1 cellular context compared by ENCODE assay signal in the genomic region with DNA sequence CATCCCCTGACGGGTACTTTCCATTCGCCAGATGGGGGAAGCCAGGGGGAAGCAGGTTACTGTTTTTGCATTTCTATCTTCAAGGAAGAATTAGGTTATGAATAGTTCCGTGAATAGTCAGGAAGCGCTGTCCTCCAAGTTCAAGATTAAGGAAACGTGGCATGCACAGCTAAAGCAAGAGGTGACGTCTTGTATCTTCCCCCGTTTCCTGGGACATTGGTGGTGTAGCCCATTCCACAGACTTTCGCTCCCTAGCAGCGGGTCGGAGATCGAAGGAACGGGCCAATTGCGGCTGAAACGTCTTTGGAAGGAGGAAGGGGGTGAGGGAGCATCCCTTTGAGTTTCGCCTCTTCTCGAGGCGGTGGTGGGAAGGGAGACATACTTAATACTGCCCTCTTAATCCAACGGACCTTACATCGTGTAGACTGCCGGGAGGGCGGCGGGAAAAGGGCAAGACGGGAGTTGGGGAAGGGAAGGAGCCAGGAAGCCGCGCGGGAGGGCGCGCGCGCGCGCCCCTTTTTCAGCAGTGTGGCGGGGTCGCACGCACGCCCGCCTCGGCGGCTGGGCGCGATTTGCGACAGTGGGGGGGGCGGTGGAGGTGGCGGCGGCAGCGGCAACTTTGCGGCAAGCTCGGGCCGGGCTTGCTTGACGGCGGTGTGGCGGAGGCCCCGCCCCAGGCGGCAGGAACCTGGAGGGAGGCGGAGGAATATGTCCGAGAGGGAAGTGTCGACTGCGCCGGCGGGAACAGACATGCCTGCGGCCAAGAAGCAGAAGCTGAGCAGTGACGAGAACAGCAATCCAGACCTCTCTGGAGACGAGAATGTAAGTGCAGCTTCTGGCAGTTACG.
A peak's percentile ranks its signal among the peaks of the same experiment; 100 is the strongest.
TF ChIP-seq lines count a peak whose summit lies in the region.

A gene with protein sequence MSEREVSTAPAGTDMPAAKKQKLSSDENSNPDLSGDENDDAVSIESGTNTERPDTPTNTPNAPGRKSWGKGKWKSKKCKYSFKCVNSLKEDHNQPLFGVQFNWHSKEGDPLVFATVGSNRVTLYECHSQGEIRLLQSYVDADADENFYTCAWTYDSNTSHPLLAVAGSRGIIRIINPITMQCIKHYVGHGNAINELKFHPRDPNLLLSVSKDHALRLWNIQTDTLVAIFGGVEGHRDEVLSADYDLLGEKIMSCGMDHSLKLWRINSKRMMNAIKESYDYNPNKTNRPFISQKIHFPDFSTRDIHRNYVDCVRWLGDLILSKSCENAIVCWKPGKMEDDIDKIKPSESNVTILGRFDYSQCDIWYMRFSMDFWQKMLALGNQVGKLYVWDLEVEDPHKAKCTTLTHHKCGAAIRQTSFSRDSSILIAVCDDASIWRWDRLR (plus strand): TSS at position 232 of the 847 bp plus-strand sequence. CDS start 477 bp downstream, at position 709.

TF ChIP-seq in HepG2, 621 proteins besides CTCF, POLR2A, EP300 and RAD21 (continued from another document and continues in another):
- TF ChIP-seq TRIM24 (CRISPR knock-in tag; IDR thresholded peaks at IDR 0.05): no peak
- TF ChIP-seq ATF1 (CRISPR knock-in tag; IDR thresholded peaks at IDR 0.05): 0 out of 2 replicates have a peak, but pooled peaks have one; percentile 56
- TF ChIP-seq, protein P1, sequence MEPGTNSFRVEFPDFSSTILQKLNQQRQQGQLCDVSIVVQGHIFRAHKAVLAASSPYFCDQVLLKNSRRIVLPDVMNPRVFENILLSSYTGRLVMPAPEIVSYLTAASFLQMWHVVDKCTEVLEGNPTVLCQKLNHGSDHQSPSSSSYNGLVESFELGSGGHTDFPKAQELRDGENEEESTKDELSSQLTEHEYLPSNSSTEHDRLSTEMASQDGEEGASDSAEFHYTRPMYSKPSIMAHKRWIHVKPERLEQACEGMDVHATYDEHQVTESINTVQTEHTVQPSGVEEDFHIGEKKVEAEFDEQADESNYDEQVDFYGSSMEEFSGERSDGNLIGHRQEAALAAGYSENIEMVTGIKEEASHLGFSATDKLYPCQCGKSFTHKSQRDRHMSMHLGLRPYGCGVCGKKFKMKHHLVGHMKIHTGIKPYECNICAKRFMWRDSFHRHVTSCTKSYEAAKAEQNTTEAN (CRISPR knock-in tag; conservative IDR thresholded peaks at IDR 0.05): no peak
- TF ChIP-seq, protein P2, sequence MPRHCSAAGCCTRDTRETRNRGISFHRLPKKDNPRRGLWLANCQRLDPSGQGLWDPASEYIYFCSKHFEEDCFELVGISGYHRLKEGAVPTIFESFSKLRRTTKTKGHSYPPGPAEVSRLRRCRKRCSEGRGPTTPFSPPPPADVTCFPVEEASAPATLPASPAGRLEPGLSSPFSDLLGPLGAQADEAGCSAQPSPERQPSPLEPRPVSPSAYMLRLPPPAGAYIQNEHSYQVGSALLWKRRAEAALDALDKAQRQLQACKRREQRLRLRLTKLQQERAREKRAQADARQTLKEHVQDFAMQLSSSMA (CRISPR knock-in tag; IDR thresholded peaks at IDR 0.05): peak; percentile 100
- no peak for TF ChIP-seq NFYC (CRISPR knock-in tag; IDR thresholded peaks at IDR 0.05)
- peak; percentile 65 for TF ChIP-seq SPEN (CRISPR knock-in tag; IDR thresholded peaks at IDR 0.05; ENCODE audit: low read depth)
- TF ChIP-seq ZNF790 (CRISPR knock-in tag; IDR thresholded peaks at IDR 0.05; ENCODE audit: borderline replicate concordance): no peak
- TF ChIP-seq, protein P3, sequence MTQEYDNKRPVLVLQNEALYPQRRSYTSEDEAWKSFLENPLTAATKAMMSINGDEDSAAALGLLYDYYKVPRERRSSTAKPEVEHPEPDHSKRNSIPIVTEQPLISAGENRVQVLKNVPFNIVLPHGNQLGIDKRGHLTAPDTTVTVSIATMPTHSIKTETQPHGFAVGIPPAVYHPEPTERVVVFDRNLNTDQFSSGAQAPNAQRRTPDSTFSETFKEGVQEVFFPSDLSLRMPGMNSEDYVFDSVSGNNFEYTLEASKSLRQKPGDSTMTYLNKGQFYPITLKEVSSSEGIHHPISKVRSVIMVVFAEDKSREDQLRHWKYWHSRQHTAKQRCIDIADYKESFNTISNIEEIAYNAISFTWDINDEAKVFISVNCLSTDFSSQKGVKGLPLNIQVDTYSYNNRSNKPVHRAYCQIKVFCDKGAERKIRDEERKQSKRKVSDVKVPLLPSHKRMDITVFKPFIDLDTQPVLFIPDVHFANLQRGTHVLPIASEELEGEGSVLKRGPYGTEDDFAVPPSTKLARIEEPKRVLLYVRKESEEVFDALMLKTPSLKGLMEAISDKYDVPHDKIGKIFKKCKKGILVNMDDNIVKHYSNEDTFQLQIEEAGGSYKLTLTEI (CRISPR knock-in tag; conservative IDR thresholded peaks at IDR 0.05): no peak
- TF ChIP-seq ZNF34 (CRISPR knock-in tag; IDR thresholded peaks at IDR 0.05; ENCODE audit: borderline replicate concordance): no peak
- TF ChIP-seq ZNF317 (CRISPR knock-in tag; IDR thresholded peaks at IDR 0.05): peak; percentile 45
- no peak for TF ChIP-seq ZNF629 (CRISPR knock-in tag; conservative IDR thresholded peaks at IDR 0.05)
- TF ChIP-seq ZNF12 (CRISPR knock-in tag; IDR thresholded peaks at IDR 0.05): peak; percentile 36; the same call in 1 of the 2 replicates
- TF ChIP-seq BORCS8-MEF2B (CRISPR knock-in tag; IDR thresholded peaks at IDR 0.05): no peak
- peak; percentile 59; the same call in 1 of the 2 replicates for TF ChIP-seq HDAC1 (CRISPR knock-in tag; IDR thresholded peaks at IDR 0.05)
- peak; percentile 75 for TF ChIP-seq SALL1 (CRISPR knock-in tag; IDR thresholded peaks at IDR 0.05)
- TF ChIP-seq, protein P4, sequence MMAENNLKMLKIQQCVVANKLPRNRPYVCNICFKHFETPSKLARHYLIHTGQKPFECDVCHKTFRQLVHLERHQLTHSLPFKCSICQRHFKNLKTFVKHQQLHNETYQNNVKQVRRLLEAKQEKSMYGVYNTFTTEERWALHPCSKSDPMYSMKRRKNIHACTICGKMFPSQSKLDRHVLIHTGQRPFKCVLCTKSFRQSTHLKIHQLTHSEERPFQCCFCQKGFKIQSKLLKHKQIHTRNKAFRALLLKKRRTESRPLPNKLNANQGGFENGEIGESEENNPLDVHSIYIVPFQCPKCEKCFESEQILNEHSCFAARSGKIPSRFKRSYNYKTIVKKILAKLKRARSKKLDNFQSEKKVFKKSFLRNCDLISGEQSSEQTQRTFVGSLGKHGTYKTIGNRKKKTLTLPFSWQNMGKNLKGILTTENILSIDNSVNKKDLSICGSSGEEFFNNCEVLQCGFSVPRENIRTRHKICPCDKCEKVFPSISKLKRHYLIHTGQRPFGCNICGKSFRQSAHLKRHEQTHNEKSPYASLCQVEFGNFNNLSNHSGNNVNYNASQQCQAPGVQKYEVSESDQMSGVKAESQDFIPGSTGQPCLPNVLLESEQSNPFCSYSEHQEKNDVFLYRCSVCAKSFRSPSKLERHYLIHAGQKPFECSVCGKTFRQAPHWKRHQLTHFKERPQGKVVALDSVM (CRISPR knock-in tag; IDR thresholded peaks at IDR 0.05): 0 out of 2 replicates have a peak, but pooled peaks have one; percentile 21
- TF ChIP-seq, protein P5, sequence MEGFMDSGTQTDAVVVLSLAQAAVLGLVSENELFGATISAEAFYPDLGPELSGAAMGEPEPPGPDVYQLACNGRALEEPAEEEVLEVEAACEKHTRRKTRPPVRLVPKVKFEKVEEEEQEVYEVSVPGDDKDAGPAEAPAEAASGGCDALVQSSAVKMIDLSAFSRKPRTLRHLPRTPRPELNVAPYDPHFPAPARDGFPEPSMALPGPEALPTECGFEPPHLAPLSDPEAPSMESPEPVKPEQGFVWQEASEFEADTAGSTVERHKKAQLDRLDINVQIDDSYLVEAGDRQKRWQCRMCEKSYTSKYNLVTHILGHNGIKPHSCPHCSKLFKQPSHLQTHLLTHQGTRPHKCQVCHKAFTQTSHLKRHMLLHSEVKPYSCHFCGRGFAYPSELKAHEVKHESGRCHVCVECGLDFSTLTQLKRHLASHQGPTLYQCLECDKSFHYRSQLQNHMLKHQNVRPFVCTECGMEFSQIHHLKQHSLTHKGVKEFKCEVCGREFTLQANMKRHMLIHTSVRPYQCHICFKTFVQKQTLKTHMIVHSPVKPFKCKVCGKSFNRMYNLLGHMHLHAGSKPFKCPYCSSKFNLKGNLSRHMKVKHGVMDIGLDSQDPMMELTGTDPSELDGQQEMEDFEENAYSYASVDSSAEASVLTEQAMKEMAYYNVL (CRISPR knock-in tag; IDR thresholded peaks at IDR 0.05; ENCODE audit: borderline replicate concordance): peak; percentile 16; the same call in 1 of the 2 replicates
- TF ChIP-seq, protein P6, sequence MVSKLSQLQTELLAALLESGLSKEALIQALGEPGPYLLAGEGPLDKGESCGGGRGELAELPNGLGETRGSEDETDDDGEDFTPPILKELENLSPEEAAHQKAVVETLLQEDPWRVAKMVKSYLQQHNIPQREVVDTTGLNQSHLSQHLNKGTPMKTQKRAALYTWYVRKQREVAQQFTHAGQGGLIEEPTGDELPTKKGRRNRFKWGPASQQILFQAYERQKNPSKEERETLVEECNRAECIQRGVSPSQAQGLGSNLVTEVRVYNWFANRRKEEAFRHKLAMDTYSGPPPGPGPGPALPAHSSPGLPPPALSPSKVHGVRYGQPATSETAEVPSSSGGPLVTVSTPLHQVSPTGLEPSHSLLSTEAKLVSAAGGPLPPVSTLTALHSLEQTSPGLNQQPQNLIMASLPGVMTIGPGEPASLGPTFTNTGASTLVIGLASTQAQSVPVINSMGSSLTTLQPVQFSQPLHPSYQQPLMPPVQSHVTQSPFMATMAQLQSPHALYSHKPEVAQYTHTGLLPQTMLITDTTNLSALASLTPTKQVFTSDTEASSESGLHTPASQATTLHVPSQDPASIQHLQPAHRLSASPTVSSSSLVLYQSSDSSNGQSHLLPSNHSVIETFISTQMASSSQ (IDR thresholded peaks at IDR 0.05; ENCODE audit: low read depth): peak; percentile 41; the same call in 1 of the 2 replicates
- TF ChIP-seq, protein P6 (CRISPR knock-in tag; IDR thresholded peaks at IDR 0.05; ENCODE audit: borderline replicate concordance): peak; percentile 60; the same call in 1 of the 2 replicates
- TF ChIP-seq, protein P7, sequence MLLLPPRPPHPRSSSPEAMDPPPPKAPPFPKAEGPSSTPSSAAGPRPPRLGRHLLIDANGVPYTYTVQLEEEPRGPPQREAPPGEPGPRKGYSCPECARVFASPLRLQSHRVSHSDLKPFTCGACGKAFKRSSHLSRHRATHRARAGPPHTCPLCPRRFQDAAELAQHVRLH (CRISPR knock-in tag; IDR thresholded peaks at IDR 0.05; ENCODE audit: borderline replicate concordance, low read depth): peak; percentile 81; the same call in 1 of the 2 replicates
- TF ChIP-seq ZNF607 (CRISPR knock-in tag; IDR thresholded peaks at IDR 0.05; ENCODE audit: borderline replicate concordance): no peak
- no peak for TF ChIP-seq ZNF329 (CRISPR knock-in tag; IDR thresholded peaks at IDR 0.05; ENCODE audit: low read depth)
- TF ChIP-seq, protein P8, sequence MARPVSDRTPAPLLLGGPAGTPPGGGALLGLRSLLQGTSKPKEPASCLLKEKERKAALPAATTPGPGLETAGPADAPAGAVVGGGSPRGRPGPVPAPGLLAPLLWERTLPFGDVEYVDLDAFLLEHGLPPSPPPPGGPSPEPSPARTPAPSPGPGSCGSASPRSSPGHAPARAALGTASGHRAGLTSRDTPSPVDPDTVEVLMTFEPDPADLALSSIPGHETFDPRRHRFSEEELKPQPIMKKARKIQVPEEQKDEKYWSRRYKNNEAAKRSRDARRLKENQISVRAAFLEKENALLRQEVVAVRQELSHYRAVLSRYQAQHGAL (CRISPR knock-in tag; IDR thresholded peaks at IDR 0.05; ENCODE audit: not compliant biosample characterization): no peak
- TF ChIP-seq NBN (conservative IDR thresholded peaks at IDR 0.05): no peak
- peak; percentile 79; the same call in 1 of the 2 replicates for TF ChIP-seq NFIC (IDR thresholded peaks at IDR 0.05; ENCODE audit: low read length)
- no peak for TF ChIP-seq LCORL (IDR thresholded peaks at IDR 0.05)
- TF ChIP-seq LCORL (CRISPR knock-in tag; IDR thresholded peaks at IDR 0.05): 0 out of 2 replicates have a peak, but pooled peaks have one; percentile 24
- TF ChIP-seq ZNF678 (CRISPR knock-in tag; IDR thresholded peaks at IDR 0.05): 0 out of 2 replicates have a peak, but pooled peaks have one; percentile 65
- TF ChIP-seq KDM4B (CRISPR knock-in tag; IDR thresholded peaks at IDR 0.05): 0 out of 2 replicates have a peak, but pooled peaks have one; percentile 43
- TF ChIP-seq KAT2B (IDR thresholded peaks at IDR 0.05; ENCODE audit: borderline replicate concordance, low read depth, low read length): no peak
- TF ChIP-seq HHEX (CRISPR knock-in tag; IDR thresholded peaks at IDR 0.05): no peak
- TF ChIP-seq MED8 (CRISPR knock-in tag; IDR thresholded peaks at IDR 0.05; ENCODE audit: insufficient replicate concordance): no peak
- TF ChIP-seq ZNF333 (CRISPR knock-in tag; IDR thresholded peaks at IDR 0.05; ENCODE audit: borderline replicate concordance): no peak
- no peak; the same call in none of the 2 replicates for TF ChIP-seq ISL2 (CRISPR knock-in tag; IDR thresholded peaks at IDR 0.05)
- peak; percentile 80 for TF ChIP-seq ZMYM4 (CRISPR knock-in tag; IDR thresholded peaks at IDR 0.05)
- TF ChIP-seq ZNF775 (CRISPR knock-in tag; IDR thresholded peaks at IDR 0.05; ENCODE audit: borderline replicate concordance): no peak
- TF ChIP-seq U2AF1 (optimal IDR thresholded peaks at IDR 0.05; ENCODE audit: low read depth, low read length): no peak
- TF ChIP-seq ZBTB8A (CRISPR knock-in tag; IDR thresholded peaks at IDR 0.05; ENCODE audit: borderline replicate concordance, low read depth): no peak; the same call in 1 of the 2 replicates
- TF ChIP-seq HMGA1 (CRISPR knock-in tag; conservative IDR thresholded peaks at IDR 0.05): no peak
- no peak for TF ChIP-seq JUN (CRISPR knock-in tag; IDR thresholded peaks at IDR 0.05)
- TF ChIP-seq ZNF337 (CRISPR knock-in tag; IDR thresholded peaks at IDR 0.05; ENCODE audit: borderline replicate concordance, low read depth): no peak
- TF ChIP-seq, protein P9, sequence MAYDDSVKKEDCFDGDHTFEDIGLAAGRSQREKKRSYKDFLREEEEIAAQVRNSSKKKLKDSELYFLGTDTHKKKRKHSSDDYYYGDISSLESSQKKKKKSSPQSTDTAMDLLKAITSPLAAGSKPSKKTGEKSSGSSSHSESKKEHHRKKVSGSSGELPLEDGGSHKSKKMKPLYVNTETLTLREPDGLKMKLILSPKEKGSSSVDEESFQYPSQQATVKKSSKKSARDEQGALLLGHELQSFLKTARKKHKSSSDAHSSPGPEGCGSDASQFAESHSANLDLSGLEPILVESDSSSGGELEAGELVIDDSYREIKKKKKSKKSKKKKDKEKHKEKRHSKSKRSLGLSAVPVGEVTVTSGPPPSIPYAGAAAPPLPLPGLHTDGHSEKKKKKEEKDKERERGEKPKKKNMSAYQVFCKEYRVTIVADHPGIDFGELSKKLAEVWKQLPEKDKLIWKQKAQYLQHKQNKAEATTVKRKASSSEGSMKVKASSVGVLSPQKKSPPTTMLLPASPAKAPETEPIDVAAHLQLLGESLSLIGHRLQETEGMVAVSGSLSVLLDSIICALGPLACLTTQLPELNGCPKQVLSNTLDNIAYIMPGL (CRISPR knock-in tag; IDR thresholded peaks at IDR 0.05; ENCODE audit: borderline replicate concordance in 1 of 2, low read depth in 1 of 2): peak; percentile 83 to 91
- no peak for TF ChIP-seq ZFP62 (CRISPR knock-in tag; IDR thresholded peaks at IDR 0.05)
